In genomic region chr10:17453035-17453376, GRCh38 we compare ENCODE assay signal across 9 cellular contexts. TPM values are rescaled to one million over a fixed set of nuclear protein-coding genes. Genes with fewer than 3 reads are reported as not detected.
A peak's percentile ranks its signal among the peaks of the same experiment; 100 is the strongest.
DNase-seq lines count a peak whose midpoint lies in the region; ATAC-seq, FAIRE-seq and TF ChIP-seq lines count a peak whose summit lies in the region.
"Had no signal": no experiment of that assay in that cellular context is flagged by ENCODE, and none has a peak within 500 bp of the region (broad histone marks: within the 10 kb centered on the region; RNA-seq: fewer than 3 reads in every experiment).

No MANE protein-coding gene starts in this region.

- no peaks in the 10 kb centered on the region for H3K27me3 ChIP-seq in bronchial epithelial cell (ENCODE audit: control insufficient read depth, insufficient read depth, low read length)
- H3K27me3 ChIP-seq in naive thymus-derived CD4-positive, alpha-beta T cell (ENCODE audit: control insufficient read depth in 2 of 2, insufficient read depth in 2 of 2, low read length in 2 of 2), result no peaks in the 10 kb centered on the region

- no peak for DNase-seq in AG09309 (ENCODE audit: low read depth)
- no peak for DNase-seq in Jurkat, Clone E6-1 (ENCODE audit: low read depth, low spot score)
- no peak for DNase-seq in bronchial epithelial cell (ENCODE audit: low read depth)
- DNase-seq in naive thymus-derived CD4-positive, alpha-beta T cell, result no peak
- DNase-seq in stimulated activated CD4-positive, alpha-beta T cell treated with anti-CD3 and anti-CD28 coated beads, Interleukin-12 subunit alpha, Interleukin-12 subunit beta, amount 100 ng/mL, for 4 hours, result no peak
- DNase-seq in HTR-8/SVneo (ENCODE audit: insufficient read length, low spot score), result no peak
- no peak for DNase-seq in caudate nucleus (lab: John Stamatoyannopoulos, UW)
- DNase-seq in NCI-H748 (lab: John Stamatoyannopoulos, UW; ENCODE audit: unreplicated experiment), result no peak
- DNase-seq: DND-41 had no signal

- peak overlapping the region; percentile 82 to 92 (median 89) for H3K4me3 Mint-ChIP-seq in naive thymus-derived CD4-positive, alpha-beta T cell

- H3K9me3 Mint-ChIP-seq in naive thymus-derived CD4-positive, alpha-beta T cell, result peaks cover 0 to 15% (median 9%) of the 10 kb centered on the region in 11 donors

- peaks cover 3 to 21% (median 7%) of the 10 kb centered on the region in 5 donors for H3K36me3 Mint-ChIP-seq in naive thymus-derived CD4-positive, alpha-beta T cell

- no peaks in the 10 kb centered on the region for H3K36me3 ChIP-seq in bronchial epithelial cell (ENCODE audit: control insufficient read depth, insufficient read depth, low read length)
- H3K36me3 ChIP-seq in naive thymus-derived CD4-positive, alpha-beta T cell (ENCODE audit: control insufficient read depth in 2 of 3, insufficient read depth in 3 of 3, low read length in 3 of 3), result no peaks in the 10 kb centered on the region

- H3K27ac ChIP-seq in naive thymus-derived CD4-positive, alpha-beta T cell (ENCODE audit: low read depth, low read length), result no peak overlapping the region
- no peak overlapping the region for H3K27ac ChIP-seq in caudate nucleus (ENCODE audit: low read depth, low read length)

- peaks cover 0 to 10% (median 0%) of the 10 kb centered on the region in 3 experiments for H3K9me3 ChIP-seq in naive thymus-derived CD4-positive, alpha-beta T cell (ENCODE audit: control insufficient read depth in 2 of 3, low read length in 3 of 3)

- peaks cover 4 to 10% of the 10 kb centered on the region in 2 donors for H3K4me1 ChIP-seq in naive thymus-derived CD4-positive, alpha-beta T cell (ENCODE audit: control insufficient read depth in 2 of 2, insufficient read depth in 2 of 2, low read length in 2 of 2)

- intact Hi-C loops in naive thymus-derived CD4-positive, alpha-beta T cell (cut with micrococcal nuclease), result loop anchor here (1.0 to 10.0 kb wide), 5 partner anchors 9 to 626 kb away; partner anchors contain the start of gene STAM (in 1 of the 2)

- peaks cover 5 to 23% (median 20%) of the 10 kb centered on the region in 7 donors for H3K4me1 Mint-ChIP-seq in naive thymus-derived CD4-positive, alpha-beta T cell

- POLR2A ChIA-PET in naive thymus-derived CD4-positive, alpha-beta T cell (lab: Charles Lee), result interaction anchor here (0.6 to 3.2 kb wide), 4 partner anchors 24 to 635 kb away, joined by 3 to 20 read pairs (median 4); no protein-coding TSS in a partner anchor

- no peak for ATAC-seq in naive thymus-derived CD4-positive, alpha-beta T cell

- H3K27ac Mint-ChIP-seq in naive thymus-derived CD4-positive, alpha-beta T cell, result peak overlapping the region in 3 of 9 donors; percentile 15 to 83 (median 73)

- H3K4me3 ChIP-seq in AG09309 (ENCODE audit: control insufficient read depth, low read depth, low read length) (peak overlapping the region; percentile 42), bronchial epithelial cell (ENCODE audit: low read depth, low read length) (peak overlapping the region; percentile 27)
- H3K4me3 ChIP-seq in Jurkat, Clone E6-1 (ENCODE audit: low read length), result peak overlapping the region; percentile 53
- H3K4me3 ChIP-seq in naive thymus-derived CD4-positive, alpha-beta T cell (ENCODE audit: low read length), result peak overlapping the region; percentile 64

- CTCF ChIA-PET in naive thymus-derived CD4-positive, alpha-beta T cell (lab: Charles Lee), result interaction anchor here (0.9 kb wide), 1 partner anchor 24 kb away, joined by 3 read pairs; no protein-coding TSS in a partner anchor

- TF ChIP-seq CTCF in AG09309 (IDR thresholded peaks at IDR 0.05; ENCODE audit: control insufficient read depth, insufficient read depth, low read depth, low read length, missing control alignments) (no peak), bronchial epithelial cell (IDR thresholded peaks at IDR 0.05; ENCODE audit: insufficient read depth, low read length, severe bottlenecking) (no peak)

- no peak for FAIRE-seq in bronchial epithelial cell (lab: Jason Lieb, UNC)
- no peak for FAIRE-seq in HTR-8/SVneo (lab: Jason Lieb, UNC)

- H3K27me3 Mint-ChIP-seq in naive thymus-derived CD4-positive, alpha-beta T cell, result peaks cover 0 to 68% (median 0%) of the 10 kb centered on the region in 5 donors

RNA-seq across cellular contexts. Expression of gene ST8SIA6, which starts 1.4 kb away (rescaled TPM):
- 0.50 TPM for polyA plus RNA-seq in Jurkat, Clone E6-1 (2012; ENCODE audit: insufficient read depth, insufficient read length)
- 0.53 and 4.4 TPM in 2 replicates for total RNA-seq in bronchial epithelial cell
- total RNA-seq in naive thymus-derived CD4-positive, alpha-beta T cell, result 1 to 10 TPM in 1 of 5 experiments, under 1 TPM in 4; 0.43 to 2.5 (median 0.60) TPM
- polyA plus RNA-seq in naive thymus-derived CD4-positive, alpha-beta T cell, result under 1 TPM; 0.08 to 0.47 TPM
